16 cellular contexts compared by ENCODE assay signal in genomic region chrX:103417370-103417769, GRCh38. TPM values are rescaled to one million over a fixed set of nuclear protein-coding genes. Genes with fewer than 3 reads are reported as not detected.
DNase-seq lines count a peak whose midpoint lies in the region; FAIRE-seq and TF ChIP-seq lines count a peak whose summit lies in the region.
"Had no signal": no experiment of that assay in that cellular context is flagged by ENCODE, and none has a peak within 500 bp of the region (broad histone marks: within the 10 kb centered on the region; RNA-seq: fewer than 3 reads in every experiment).

No MANE protein-coding gene starts in this region.

- FAIRE-seq in astrocyte (lab: Jason Lieb, UNC): no peak
- FAIRE-seq: GM19239, HepG2 had no signal

- H4K20me1 ChIP-seq in astrocyte (ENCODE audit: insufficient read depth, low read length): no peaks in the 10 kb centered on the region
- H4K20me1 ChIP-seq: BLaER1 treated with 17β-estradiol and CSF1 and Interleukin-3, amounts not matched to agents 10 nM and 100 nM had no signal

- H3K4me3 ChIP-seq in astrocyte (ENCODE audit: insufficient read depth, low read depth, low read length) (no peak overlapping the region), vagina (no peak overlapping the region)
- H3K4me3 ChIP-seq: BLaER1 treated with 17β-estradiol and CSF1 and Interleukin-3, amounts not matched to agents 10 nM and 100 nM had no signal

- no peak for TF ChIP-seq CTCF in astrocyte (IDR thresholded peaks at IDR 0.05; ENCODE audit: insufficient read depth, low read depth, low read length)
- TF ChIP-seq CTCF in vagina (IDR thresholded peaks at IDR 0.05): no peak

- H3K4me2 ChIP-seq in astrocyte (ENCODE audit: low read length): peak overlapping the region; percentile 69

- peaks cover 1% of the 10 kb centered on the region for H3K36me3 Mint-ChIP-seq in astrocyte (ENCODE audit: low read depth, unreplicated experiment)

- peak; percentile 0 for DNase-seq in NCI-H82 (lab: John Stamatoyannopoulos, UW)
- no peak for DNase-seq in NCI-H82 treated with DMSO at 0.1 percent for 48 hours (lab: John Stamatoyannopoulos, UW; ENCODE audit: unreplicated experiment)
- DNase-seq in astrocyte (ENCODE audit: low read depth): no peak
- peak; percentile 12 for DNase-seq in iPS-NIHi11 (ENCODE audit: low spot score)
- DNase-seq in vagina (ENCODE audit: extremely low spot score in 2 of 2): no peak
- no peak for DNase-seq in caudate nucleus (lab: John Stamatoyannopoulos, UW)
- DNase-seq in Kasumi-1 (lab: John Stamatoyannopoulos, UW): no peak
- DNase-seq in putamen (ENCODE audit: low spot score): no peak
- DNase-seq: CD4-positive, CD25-positive, alpha-beta regulatory T cell; DMS53; GF-D8; H9 had no signal

- no peaks in the 10 kb centered on the region for H3K27me3 Mint-ChIP-seq in astrocyte (ENCODE audit: low read depth, unreplicated experiment)
- H3K27me3 Mint-ChIP-seq: CD4-positive, CD25-positive, alpha-beta regulatory T cell had no signal

- H3K27ac Mint-ChIP-seq in astrocyte (ENCODE audit: unreplicated experiment): no peak overlapping the region
- H3K27ac Mint-ChIP-seq: CD4-positive, CD25-positive, alpha-beta regulatory T cell; H9 had no signal

- TF ChIP-seq POLR2A in vagina (IDR thresholded peaks at IDR 0.05): no peak

- H3K36me3 ChIP-seq in astrocyte (ENCODE audit: insufficient read depth, low read length) (no peaks in the 10 kb centered on the region), vagina (no peaks in the 10 kb centered on the region)
- H3K36me3 ChIP-seq: BLaER1 treated with 17β-estradiol and CSF1 and Interleukin-3, amounts not matched to agents 10 nM and 100 nM had no signal

- H3K4me1 ChIP-seq in astrocyte (ENCODE audit: insufficient read depth, low read length) (no peaks in the 10 kb centered on the region), vagina (no peaks in the 10 kb centered on the region)

- no peaks in the 10 kb centered on the region for H3K4me1 Mint-ChIP-seq in astrocyte (ENCODE audit: low read depth, unreplicated experiment)

- no peak overlapping the region for H2AFZ ChIP-seq in astrocyte (ENCODE audit: low read depth, low read length)

- no peak overlapping the region for H3K27ac ChIP-seq in astrocyte (ENCODE audit: low read depth, low read length)
- H3K27ac ChIP-seq in vagina: peak overlapping the region; percentile 33
- no peak overlapping the region for H3K27ac ChIP-seq in caudate nucleus (ENCODE audit: low read depth, low read length)
- H3K27ac ChIP-seq: 22Rv1 had no signal

- no peak overlapping the region for H3K4me3 Mint-ChIP-seq in astrocyte (ENCODE audit: unreplicated experiment)
- H3K4me3 Mint-ChIP-seq: CD4-positive, CD25-positive, alpha-beta regulatory T cell; H9 had no signal

- H3K79me2 ChIP-seq in astrocyte (ENCODE audit: insufficient read depth, low read length): no peaks in the 10 kb centered on the region

- intact Hi-C loops in vagina (cut with DNase I): no loop called here

- H3K9ac ChIP-seq in astrocyte (ENCODE audit: low read length): no peak overlapping the region
- H3K9ac ChIP-seq: BLaER1 treated with 17β-estradiol and CSF1 and Interleukin-3, amounts not matched to agents 10 nM and 100 nM had no signal

- H3K9me3 ChIP-seq in astrocyte (ENCODE audit: insufficient read depth, low read depth, low read length): no peaks in the 10 kb centered on the region
- no peaks in the 10 kb centered on the region for H3K9me3 ChIP-seq in vagina
- H3K9me3 ChIP-seq: BLaER1 treated with 17β-estradiol and CSF1 and Interleukin-3, amounts not matched to agents 10 nM and 100 nM had no signal

- H3K27me3 ChIP-seq in astrocyte (ENCODE audit: insufficient read depth, low read length) (no peaks in the 10 kb centered on the region), vagina (no peaks in the 10 kb centered on the region)
- H3K27me3 ChIP-seq: BLaER1 treated with 17β-estradiol and CSF1 and Interleukin-3, amounts not matched to agents 10 nM and 100 nM had no signal

- no peaks in the 10 kb centered on the region for H3K9me3 Mint-ChIP-seq in astrocyte (ENCODE audit: unreplicated experiment)

RNA-seq across cellular contexts. Expression of gene BEX3, which starts 41.0 kb away (rescaled TPM):
- total RNA-seq in astrocyte: 221 and 241 TPM in 2 replicates
- total RNA-seq in vagina: 77.8 TPM

Comparison
In these comparisons a context has a peak if more than half of its experiments do, and no peak if none do; other contexts are left out.
1. DNase-seq: peak in NCI-H82 (single experiment) and iPS-NIHi11 (single experiment); none in NCI-H82 treated with DMSO at 0.1 percent for 48 hours (single experiment), astrocyte (single experiment), vagina (0 of 2), caudate nucleus (0 of 61), Kasumi-1 (0 of 2) and putamen (single experiment).